Comparison of ENCODE assay signal across 21 cellular contexts in genomic region chr17:9185688-9186289, GRCh38.
"Had no signal": no experiment of that assay in that cellular context is flagged by ENCODE, and none has a peak within 500 bp of the region (broad histone marks: within the 10 kb centered on the region; RNA-seq: fewer than 3 reads in every experiment).

No MANE protein-coding gene starts in this region.

- H3K9me3 Mint-ChIP-seq: activated T-cell treated with anti-CD3 and anti-CD28 coated beads, Interleukin-2, amount 50 U/mL, for 4 hours; dendritic cell treated with granulocyte-macrophage colony-stimulating factor and Interleukin-4, amounts not matched to agents 40 ng/mL and 50 ng/mL, for 4 days; effector memory CD8-positive, alpha-beta T cell; natural killer cell; type B pancreatic cell had no signal

- H3K27me3 ChIP-seq: right lobe of liver had no signal

- DNase-seq: activated CD4-positive, alpha-beta T cell treated with anti-CD3 and anti-CD28 coated beads, Interleukin-2, amount 50 U/mL, for 4 hours; activated gamma-delta T cell; activated T-cell treated with anti-CD3 and anti-CD28 coated beads, Interleukin-2, amount 50 U/mL, for 4 hours; amygdala; cerebellar nuclear complex; effector memory CD8-positive, alpha-beta T cell; glutamatergic neuron; left colon; natural killer cell; psoas muscle; right lobe of liver; stimulated activated CD4-positive, alpha-beta T cell treated with anti-CD3 and anti-CD28 coated beads, Interleukin-1b, Interleukin-23, amount 100 ng/mL, for 48 hours; stimulated activated naive CD4-positive, alpha-beta T cell; T-helper 2 cell had no signal

- H3K4me1 ChIP-seq: psoas muscle, right lobe of liver, suprapubic skin had no signal

- H3K36me3 Mint-ChIP-seq: activated naive CD8-positive, alpha-beta T cell; natural killer cell; type B pancreatic cell had no signal

- ATAC-seq: activated CD4-positive, CD25-positive, alpha-beta regulatory T cell treated with anti-CD3 and anti-CD28 coated beads, Interleukin-2, amount 50 U/mL, for 24 hours; activated T-cell treated with anti-CD3 and anti-CD28 coated beads, Interleukin-2, amount 50 U/mL, for 4 hours; effector memory CD8-positive, alpha-beta T cell; left colon; natural killer cell; psoas muscle; right lobe of liver had no signal

- H3K27ac ChIP-seq: epithelial cell of prostate, psoas muscle, right lobe of liver, suprapubic skin had no signal

- H3K4me3 ChIP-seq: lung, psoas muscle, right lobe of liver, suprapubic skin had no signal

- H3K9me3 ChIP-seq: psoas muscle, right lobe of liver, suprapubic skin had no signal

- H3K4me3 Mint-ChIP-seq: activated naive CD8-positive, alpha-beta T cell; activated T-cell treated with anti-CD3 and anti-CD28 coated beads, Interleukin-2, amount 50 U/mL, for 4 hours; dendritic cell treated with granulocyte-macrophage colony-stimulating factor and Interleukin-4, amounts not matched to agents 40 ng/mL and 50 ng/mL, for 4 days; effector memory CD8-positive, alpha-beta T cell; natural killer cell; type B pancreatic cell had no signal

- H3K27ac Mint-ChIP-seq: activated naive CD8-positive, alpha-beta T cell; dendritic cell treated with granulocyte-macrophage colony-stimulating factor and Interleukin-4, amounts not matched to agents 40 ng/mL and 50 ng/mL, for 4 days; effector memory CD8-positive, alpha-beta T cell; natural killer cell; type B pancreatic cell had no signal

- H3K36me3 ChIP-seq: right lobe of liver, suprapubic skin had no signal
